Comparison of ENCODE assay signal across 8 cellular contexts in the genomic region with DNA sequence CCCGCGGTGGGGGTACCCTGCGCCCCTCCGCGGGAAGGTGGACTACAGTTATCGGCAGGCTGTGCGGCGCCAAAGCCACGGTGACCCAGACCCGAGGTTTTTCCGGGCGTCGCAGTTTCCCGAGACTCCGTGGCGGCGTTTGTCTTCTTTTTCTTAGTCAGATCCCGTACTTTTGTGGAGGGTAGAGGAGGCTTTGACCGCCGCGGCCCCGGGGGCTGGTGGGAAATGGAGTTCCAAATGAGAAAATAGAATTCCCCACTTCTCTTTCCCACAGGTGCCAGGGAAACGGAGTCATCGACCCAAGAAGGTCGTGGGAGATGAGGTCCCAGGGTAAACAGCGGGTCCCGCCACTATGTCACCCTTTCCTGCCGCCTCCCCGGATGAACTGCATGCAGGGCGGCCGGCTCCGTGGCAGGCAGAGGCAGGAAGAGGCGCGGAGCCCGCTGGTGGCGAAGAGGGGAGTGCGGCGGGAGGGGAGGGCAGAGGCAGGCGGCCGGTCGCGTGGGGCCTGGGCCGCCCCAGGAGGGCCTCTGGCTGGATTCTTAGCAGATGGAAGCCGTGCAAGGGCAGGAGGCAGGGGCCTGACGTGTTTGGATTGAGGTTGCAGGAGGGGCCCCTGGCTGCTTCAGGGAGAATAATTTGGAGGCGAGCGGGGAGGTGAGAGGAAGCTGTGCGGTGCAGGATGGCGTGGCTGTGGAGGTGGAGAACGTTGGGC. TPM values are rescaled to one million over a fixed set of nuclear protein-coding genes. Genes with fewer than 3 reads are reported as not detected.
A peak's percentile ranks its signal among the peaks of the same experiment; 100 is the strongest.
DNase-seq lines count a peak whose midpoint lies in the region; ATAC-seq and TF ChIP-seq lines count a peak whose summit lies in the region.

No MANE protein-coding gene starts in this region.

- H3K27ac ChIP-seq in esophagus squamous epithelium: peak overlapping the region; percentile 68 to 93 (median 90)

- no peak for ATAC-seq in HG02678 (IDR thresholded peaks at IDR 0.05; ENCODE audit: unreplicated experiment)

- no peak for TF ChIP-seq CTCF in esophagus squamous epithelium (IDR thresholded peaks at IDR 0.05)

- H3K4me3 ChIP-seq in H7 (ENCODE audit: insufficient read depth, low read depth, low read length) (peak overlapping the region; percentile 21; the same call in 1 of the 2 replicates), esophagus squamous epithelium (peak overlapping the region; percentile 25 to 70 (median 60))

- peak; percentile 69 for DNase-seq in H7
- peak; percentile 68 to 74 for DNase-seq in activated T-cell treated with anti-CD3 and anti-CD28 coated beads, Interleukin-2, amount 50 U/mL, for 48 hours
- DNase-seq in esophagus squamous epithelium (lab: John Stamatoyannopoulos, UW): no peak
- DNase-seq in nucleus accumbens (lab: John Stamatoyannopoulos, UW): peak in 43 of 56 donors; percentile 20 to 81 (median 61)
- DNase-seq in NCI-H2081 (lab: John Stamatoyannopoulos, UW): no peak
- no peak for DNase-seq in SKM-1 (lab: John Stamatoyannopoulos, UW; ENCODE audit: unreplicated experiment)
- DNase-seq in islet precursor cell: no peak

- H3K4me1 ChIP-seq in esophagus squamous epithelium: peaks cover 15 to 32% (median 26%) of the 10 kb centered on the region in 3 donors

- WGBS in esophagus squamous epithelium, 2 donors: 5% methylated on average over 13 of the region's 50 CpGs; no CpG with 5 or more reads in 1 of the 2 donors

- H3K9me3 ChIP-seq in esophagus squamous epithelium: no peaks in the 10 kb centered on the region

- intact Hi-C loops in esophagus squamous epithelium (cut with DNase I): no loop called here

- H3K36me3 ChIP-seq in H7 (replicated peaks; ENCODE audit: control insufficient read depth, insufficient read depth, low read length) (peaks cover 18% of the 10 kb centered on the region), esophagus squamous epithelium (peaks cover 9 to 42% (median 17%) of the 10 kb centered on the region in 3 donors)

- no peak for TF ChIP-seq POLR2A in esophagus squamous epithelium (IDR thresholded peaks at IDR 0.05)

- H3K27me3 ChIP-seq in H7 (ENCODE audit: control insufficient read depth, insufficient read depth, low read length) (no peaks in the 10 kb centered on the region), esophagus squamous epithelium (no peaks in the 10 kb centered on the region)

RNA-seq across cellular contexts. Expression of gene CYTH2, which starts 11.5 kb away (rescaled TPM):
- 42.9 and 51.3 TPM in 2 replicates for total RNA-seq in H7 (2014; rRNA removed; shearing (Covaris generic))
- 100 to 1,000 TPM in 1 of 4 donors, 10 to 100 TPM in 3; 40.8 to 101 (median 47.8) TPM for total RNA-seq in esophagus squamous epithelium

RNA-seq across cellular contexts. Expression of gene KCNJ14, which starts 25.3 kb away (rescaled TPM):
- 0.21 and 0.70 TPM in 2 replicates for total RNA-seq in H7 (2014; rRNA removed; shearing (Covaris generic))
- total RNA-seq in esophagus squamous epithelium: 1 to 10 TPM in 1 of 4 donors, under 1 TPM in 3; 0.57 to 1.3 (median 0.92) TPM

RNA-seq across cellular contexts. Expression of gene LMTK3, which starts 31.0 kb away (rescaled TPM):
- total RNA-seq in H7 (2014; rRNA removed; shearing (Covaris generic)): 3.0 and 3.6 TPM in 2 replicates
- 1 to 10 TPM; 2.1 to 7.8 (median 2.8) TPM for total RNA-seq in esophagus squamous epithelium

RNA-seq across cellular contexts. Expression of gene GRWD1, which starts 34.9 kb away (rescaled TPM):
- total RNA-seq in H7 (2014; rRNA removed; shearing (Covaris generic)): 80.6 and 97.8 TPM in 2 replicates
- 10 to 100 TPM; 33.0 to 43.9 (median 34.6) TPM for total RNA-seq in esophagus squamous epithelium

Comparison
In these comparisons a context has a peak if more than half of its experiments do, and no peak if none do; other contexts are left out.
1. DNase-seq: peak in H7 (single experiment), activated T-cell treated with anti-CD3 and anti-CD28 coated beads, Interleukin-2, amount 50 U/mL, for 48 hours (2 of 2) and nucleus accumbens (43 of 56); none in esophagus squamous epithelium (single experiment), NCI-H2081 (0 of 2), SKM-1 (single experiment) and islet precursor cell (single experiment).